In genomic region chr11:47215366-47215925, GRCh38 we compare ENCODE assay signal across 8 cellular contexts. TPM values are rescaled to one million over a fixed set of nuclear protein-coding genes. Genes with fewer than 3 reads are reported as not detected.
DNase-seq lines count a peak whose midpoint lies in the region; ATAC-seq and TF ChIP-seq lines count a peak whose summit lies in the region.

No MANE protein-coding gene starts in this region.

- H3K4me1 Mint-ChIP-seq in nephron progenitor cell: peaks cover 40% of the 10 kb centered on the region

- H3K27me3 ChIP-seq in ectodermal cell (ENCODE audit: control insufficient read depth, insufficient read depth, low read length, poor library complexity, severe bottlenecking): no peaks in the 10 kb centered on the region

- H3K36me3 ChIP-seq in ectodermal cell (ENCODE audit: control insufficient read depth, insufficient read depth, low read length): peaks cover 4% of the 10 kb centered on the region

- no peaks in the 10 kb centered on the region for H3K9me3 ChIP-seq in ectodermal cell (ENCODE audit: control insufficient read depth, low read length)

- no peaks in the 10 kb centered on the region for H3K9me3 Mint-ChIP-seq in nephron progenitor cell

- H3K27ac ChIP-seq in ectodermal cell (ENCODE audit: insufficient read depth, low read depth, low read length, poor library complexity, severe bottlenecking): peak overlapping the region; percentile 90

- peaks cover 4% of the 10 kb centered on the region for H3K4me1 ChIP-seq in ectodermal cell (ENCODE audit: control insufficient read depth, insufficient read depth, low read length)

- peaks cover 8% of the 10 kb centered on the region for H3K27me3 Mint-ChIP-seq in nephron progenitor cell (ENCODE audit: low read depth, poor library complexity)

- H3K4me3 Mint-ChIP-seq in nephron progenitor cell: peak overlapping the region; percentile 87

- peak overlapping the region; percentile 77 for H3K27ac Mint-ChIP-seq in nephron progenitor cell

- DNase-seq in NCI-H2029 treated with DMSO at 0.1 percent for 48 hours (lab: John Stamatoyannopoulos, UW) (peak; percentile 19), NCI-H2029 (lab: John Stamatoyannopoulos, UW) (no peak), NCI-H748 (lab: John Stamatoyannopoulos, UW; ENCODE audit: unreplicated experiment) (peak; percentile 77), nephron progenitor cell (peak; percentile 14), SW 1271 (lab: John Stamatoyannopoulos, UW) (no peak)

- H3K4me3 ChIP-seq in ectodermal cell (ENCODE audit: insufficient read depth, low read depth, low read length): peak overlapping the region; percentile 72

- no peak for TF ChIP-seq CTCF in nephron progenitor cell (IDR thresholded peaks at IDR 0.05)

- 10 to 11% methylated on average over 15 of the region's 15 CpGs for WGBS in ectodermal cell, 2 experiments

- no peak for ATAC-seq in activated CD4-positive, CD25-positive, alpha-beta regulatory T cell treated with anti-CD3 and anti-CD28 coated beads, Interleukin-2, amount 50 U/mL, for 24 hours
- no peak for ATAC-seq in GM18502 (IDR thresholded peaks at IDR 0.05; ENCODE audit: poor library complexity, unreplicated experiment)

- peaks cover 29% of the 10 kb centered on the region for H3K36me3 Mint-ChIP-seq in nephron progenitor cell (ENCODE audit: low read depth)

RNA-seq across cellular contexts. Expression of gene DDB2, which starts 0.7 kb away (rescaled TPM):
- 64.8 TPM for polyA plus RNA-seq in ectodermal cell (2013, experiment 1 of 4)
- polyA plus RNA-seq in ectodermal cell (2013, experiment 2 of 4): 54.7 TPM
- 53.0 TPM for polyA plus RNA-seq in ectodermal cell (2013, experiment 3 of 4)
- polyA plus RNA-seq in ectodermal cell (2013, experiment 4 of 4): 50.7 TPM

RNA-seq across cellular contexts. Expression of gene PACSIN3, which starts 29.2 kb away (rescaled TPM):
- 10.0 TPM for polyA plus RNA-seq in ectodermal cell (2013, experiment 1 of 4)
- polyA plus RNA-seq in ectodermal cell (2013, experiment 2 of 4): 12.5 TPM
- 11.6 TPM for polyA plus RNA-seq in ectodermal cell (2013, experiment 3 of 4)
- 15.0 TPM for polyA plus RNA-seq in ectodermal cell (2013, experiment 4 of 4)

RNA-seq across cellular contexts. Expression of gene ACP2, which starts 33.2 kb away (rescaled TPM):
- polyA plus RNA-seq in ectodermal cell (2013, experiment 1 of 4): 41.4 TPM
- polyA plus RNA-seq in ectodermal cell (2013, experiment 2 of 4): 57.1 TPM
- polyA plus RNA-seq in ectodermal cell (2013, experiment 3 of 4): 29.4 TPM
- 45.1 TPM for polyA plus RNA-seq in ectodermal cell (2013, experiment 4 of 4)

RNA-seq across cellular contexts. Expression of gene ARFGAP2, which starts 38.8 kb away (rescaled TPM):
- 64.1 TPM for polyA plus RNA-seq in ectodermal cell (2013, experiment 1 of 4)
- 72.2 TPM for polyA plus RNA-seq in ectodermal cell (2013, experiment 2 of 4)
- 43.3 TPM for polyA plus RNA-seq in ectodermal cell (2013, experiment 3 of 4)
- polyA plus RNA-seq in ectodermal cell (2013, experiment 4 of 4): 51.4 TPM

RNA-seq across cellular contexts. Expression of gene NR1H3, which starts 42.4 kb away (rescaled TPM):
- 31.3 TPM for polyA plus RNA-seq in ectodermal cell (2013, experiment 1 of 4)
- 29.7 TPM for polyA plus RNA-seq in ectodermal cell (2013, experiment 2 of 4)
- polyA plus RNA-seq in ectodermal cell (2013, experiment 3 of 4): 25.6 TPM
- 27.7 TPM for polyA plus RNA-seq in ectodermal cell (2013, experiment 4 of 4)

Comparison
In these comparisons a context has a peak if more than half of its experiments do, and no peak if none do; other contexts are left out.
1. DNase-seq: peak in NCI-H2029 treated with DMSO at 0.1 percent for 48 hours (single experiment), NCI-H748 (single experiment) and nephron progenitor cell (single experiment); none in NCI-H2029 (single experiment) and SW 1271 (0 of 2).